ENCODE assay signal across 8 cellular contexts in genomic region chr11:64229959-64230208, GRCh38. TPM values are rescaled to one million over a fixed set of nuclear protein-coding genes. Genes with fewer than 3 reads are reported as not detected.
DNase-seq lines count a peak whose midpoint lies in the region; ATAC-seq and TF ChIP-seq lines count a peak whose summit lies in the region.

No MANE protein-coding gene starts in this region.

- H3K27ac Mint-ChIP-seq in activated CD4-positive, alpha-beta T cell treated with anti-CD3 and anti-CD28 coated beads for 36 hours = peak overlapping the region; percentile 60

- no peak for TF ChIP-seq CTCF in astrocyte of the cerebellum (IDR thresholded peaks at IDR 0.05; ENCODE audit: low read depth, low read length, missing control alignments)
- TF ChIP-seq CTCF in liver (IDR thresholded peaks at IDR 0.05; ENCODE audit: low read depth, low read length, missing input control) = no peak
- no peak for TF ChIP-seq CTCF in thoracic aorta (IDR thresholded peaks at IDR 0.05)

- H3K9ac ChIP-seq in liver (ENCODE audit: low read depth in 1 of 2, low read length in 2 of 2) = peak overlapping the region; percentile 27 to 80

- POLR2A ChIA-PET in activated CD4-positive, alpha-beta T cell treated with anti-CD3 and anti-CD28 coated beads for 36 hours (lab: Charles Lee) = interaction anchor here (1.1 kb wide), 1 partner anchor 74 kb away, joined by 3 read pairs; no protein-coding TSS in a partner anchor

- H3K9me3 ChIP-seq in liver (ENCODE audit: control insufficient read depth in 4 of 4, low read length in 3 of 4) (no peaks in the 10 kb centered on the region), thoracic aorta (no peaks in the 10 kb centered on the region)

- in situ Hi-C loops in astrocyte of the cerebellum (cut with HindIII; ENCODE audit: low sequenced_read_pairs) = no loop called here

- peaks cover 4% of the 10 kb centered on the region for H3K36me3 Mint-ChIP-seq in activated CD4-positive, alpha-beta T cell treated with anti-CD3 and anti-CD28 coated beads for 36 hours (ENCODE audit: low read depth)

- no peak for DNase-seq in activated CD4-positive, alpha-beta T cell treated with anti-CD3 and anti-CD28 coated beads for 36 hours
- DNase-seq in activated CD4-positive, alpha-beta T cell treated with anti-CD3 and anti-CD28 coated beads, Interleukin-2, amount 50 U/mL, for 48 hours = no peak
- DNase-seq in astrocyte of the cerebellum (ENCODE audit: low read depth) (no peak), thoracic aorta (ENCODE audit: low spot score) (no peak), NCI-H1417 (lab: John Stamatoyannopoulos, UW) (no peak)

- intact Hi-C loops in activated CD4-positive, alpha-beta T cell treated with anti-CD3 and anti-CD28 coated beads for 36 hours (cut with DNase I, micrococcal nuclease) = loop anchor here (1.0 to 5.0 kb wide), 7 partner anchors 11 to 243 kb away; partner anchors contain the start of genes FKBP2 (in 2 of the 2), ESRRA (in 1 of the 2), GPR137 (in 1 of the 2) and OTUB1 (in 1 of the 2)

- peak overlapping the region; percentile 76 for H3K4me3 Mint-ChIP-seq in activated CD4-positive, alpha-beta T cell treated with anti-CD3 and anti-CD28 coated beads for 36 hours

- 31% methylated on average over 7 of the region's 7 CpGs for WGBS in liver

- H3K4me1 Mint-ChIP-seq in activated CD4-positive, alpha-beta T cell treated with anti-CD3 and anti-CD28 coated beads for 36 hours = peaks cover 35% of the 10 kb centered on the region

- no peak for ATAC-seq in activated CD4-positive, alpha-beta T cell treated with anti-CD3 and anti-CD28 coated beads for 36 hours
- ATAC-seq in thoracic aorta (ENCODE audit: insufficient number of reproducible peaks, low FRiP score, low read depth) (no peak), HG02678 (IDR thresholded peaks at IDR 0.05; ENCODE audit: unreplicated experiment) (no peak), HG03139 (IDR thresholded peaks at IDR 0.05; ENCODE audit: unreplicated experiment) (no peak)

- no peak for TF ChIP-seq RAD21 in liver (IDR thresholded peaks at IDR 0.05)

- no peaks in the 10 kb centered on the region for H3K9me3 Mint-ChIP-seq in activated CD4-positive, alpha-beta T cell treated with anti-CD3 and anti-CD28 coated beads for 36 hours (ENCODE audit: low read depth)

- H3K27ac ChIP-seq in liver (ENCODE audit: low read depth in 1 of 2, low read length in 2 of 2) = peak overlapping the region; percentile 88 to 92
- H3K27ac ChIP-seq in thoracic aorta = peak overlapping the region; percentile 88 to 90

- no peaks in the 10 kb centered on the region for H3K27me3 Mint-ChIP-seq in activated CD4-positive, alpha-beta T cell treated with anti-CD3 and anti-CD28 coated beads for 36 hours

- CTCF ChIA-PET in activated CD4-positive, alpha-beta T cell treated with anti-CD3 and anti-CD28 coated beads for 36 hours (lab: Charles Lee) = interaction anchor here (0.7 kb wide), 1 partner anchor 853 kb away, joined by 3 read pairs; no protein-coding TSS in a partner anchor

- no peaks in the 10 kb centered on the region for H3K27me3 ChIP-seq in liver (ENCODE audit: control insufficient read depth in 4 of 4, insufficient read depth in 4 of 4, low read length in 3 of 4)
- H3K27me3 ChIP-seq in thoracic aorta (replicated peaks; ENCODE audit: insufficient read depth) = no peaks in the 10 kb centered on the region

- H3K36me3 ChIP-seq in liver (ENCODE audit: control insufficient read depth in 4 of 4, insufficient read depth in 3 of 4, low read depth in 1 of 4, low read length in 3 of 4) = no peaks in the 10 kb centered on the region
- no peaks in the 10 kb centered on the region for H3K36me3 ChIP-seq in thoracic aorta

- H3K4me3 ChIP-seq in astrocyte of the cerebellum (ENCODE audit: low read depth, low read length) (peak overlapping the region; percentile 70), liver (ENCODE audit: low read depth in 1 of 3, low read length in 3 of 3) (peak overlapping the region; percentile 67 to 79 (median 79)), thoracic aorta (peak overlapping the region; percentile 85)

- H3K4me1 ChIP-seq in liver (ENCODE audit: control insufficient read depth in 4 of 4, insufficient read depth in 4 of 4, low read length in 3 of 4) = peaks cover 17 to 52% (median 33%) of the 10 kb centered on the region in 4 donors
- peaks cover 26 to 73% of the 10 kb centered on the region in 2 donors for H3K4me1 ChIP-seq in thoracic aorta (ENCODE audit: control insufficient read depth in 1 of 2, low read depth in 2 of 2)

TF ChIP-seq in liver, 16 proteins besides CTCF, POLR2A, EP300 and RAD21:
- no peak for TF ChIP-seq FOXA2 (IDR thresholded peaks at IDR 0.05)
- TF ChIP-seq SP1 (IDR thresholded peaks at IDR 0.05) = no peak
- TF ChIP-seq ATF3 (IDR thresholded peaks at IDR 0.05) = no peak
- TF ChIP-seq HNF4G (IDR thresholded peaks at IDR 0.05) = no peak
- no peak for TF ChIP-seq RXRA (IDR thresholded peaks at IDR 0.05)
- no peak for TF ChIP-seq TAF1 (conservative IDR thresholded peaks at IDR 0.05)
- no peak for TF ChIP-seq YY1 (IDR thresholded peaks at IDR 0.05)
- TF ChIP-seq ZBTB33 (IDR thresholded peaks at IDR 0.05) = no peak
- no peak for TF ChIP-seq FOXA1 (IDR thresholded peaks at IDR 0.05)
- no peak for TF ChIP-seq REST (IDR thresholded peaks at IDR 0.05)
- TF ChIP-seq MAX (IDR thresholded peaks at IDR 0.05) = no peak
- no peak for TF ChIP-seq NR2F2 (IDR thresholded peaks at IDR 0.05)

RNA-seq across cellular contexts. Expression of gene DNAJC4, which starts 0.5 kb away (rescaled TPM):
- total RNA-seq in activated CD4-positive, alpha-beta T cell treated with anti-CD3 and anti-CD28 coated beads for 36 hours = 10 to 100 TPM; 21.9 to 23.1 TPM
- 10 to 100 TPM in 1 of 2 donors, 1 to 10 TPM in 1; 8.5 to 25.9 TPM for total RNA-seq in liver
- polyA plus RNA-seq in liver = 10 to 100 TPM; 22.7 to 24.3 TPM
- total RNA-seq in thoracic aorta = 10 to 100 TPM; 13.5 to 53.2 TPM

RNA-seq across cellular contexts. Expression of gene NUDT22, which starts 3.8 kb away (rescaled TPM):
- 10 to 100 TPM; 61.8 to 74.1 TPM for total RNA-seq in activated CD4-positive, alpha-beta T cell treated with anti-CD3 and anti-CD28 coated beads for 36 hours
- total RNA-seq in liver (10 to 100 TPM; 20.0 to 47.8 TPM), thoracic aorta (10 to 100 TPM; 52.3 to 61.6 TPM)
- polyA plus RNA-seq in liver = 10 to 100 TPM; 37.9 to 44.5 TPM

RNA-seq across cellular contexts. Expression of gene TRPT1, which starts 3.9 kb away (rescaled TPM):
- total RNA-seq in activated CD4-positive, alpha-beta T cell treated with anti-CD3 and anti-CD28 coated beads for 36 hours = 10 to 100 TPM; 23.9 to 27.1 TPM
- 10 to 100 TPM; 14.0 to 22.9 TPM for total RNA-seq in liver
- 10 to 100 TPM; 18.7 to 37.8 TPM for polyA plus RNA-seq in liver
- total RNA-seq in thoracic aorta = 10 to 100 TPM; 67.2 to 95.3 TPM

RNA-seq across cellular contexts. Expression of gene VEGFB, which starts 4.5 kb away (rescaled TPM):
- 10 to 100 TPM; 80.0 to 80.3 TPM for total RNA-seq in activated CD4-positive, alpha-beta T cell treated with anti-CD3 and anti-CD28 coated beads for 36 hours
- total RNA-seq in liver (1 to 10 TPM; 3.6 to 9.5 TPM), thoracic aorta (100 to 1,000 TPM in 1 of 2 donors, 10 to 100 TPM in 1; 81.8 to 107 TPM)
- 10 to 100 TPM; 11.9 to 17.3 TPM for polyA plus RNA-seq in liver

RNA-seq across cellular contexts. Expression of gene FKBP2, which starts 11.0 kb away (rescaled TPM):
- total RNA-seq in activated CD4-positive, alpha-beta T cell treated with anti-CD3 and anti-CD28 coated beads for 36 hours = 10 to 100 TPM; 19.9 to 21.3 TPM
- total RNA-seq in liver (10 to 100 TPM; 60.8 to 79.0 TPM), thoracic aorta (10 to 100 TPM; 51.7 to 53.0 TPM)
- polyA plus RNA-seq in liver = 100 to 1,000 TPM; 170 to 241 TPM
